ENCODE assay signal across 16 cellular contexts in genomic region chr17:67335245-67335835, GRCh38. TPM values are rescaled to one million over a fixed set of nuclear protein-coding genes. Genes with fewer than 3 reads are reported as not detected.
DNase-seq lines count a peak whose midpoint lies in the region; ATAC-seq, FAIRE-seq and TF ChIP-seq lines count a peak whose summit lies in the region.
"Had no signal": no experiment of that assay in that cellular context is flagged by ENCODE, and none has a peak within 500 bp of the region (broad histone marks: within the 10 kb centered on the region; RNA-seq: fewer than 3 reads in every experiment).

No MANE protein-coding gene starts in this region.

- peak overlapping the region; percentile 74 for H3K4me2 ChIP-seq in HepG2 (ENCODE audit: low read depth, low read length)
- H3K4me2 ChIP-seq in PC-9 = no peak overlapping the region

- H3K27me3 ChIP-seq in HepG2 (ENCODE audit: control insufficient read depth in 1 of 2, insufficient read depth in 2 of 2, low read length in 2 of 2) (no peaks in the 10 kb centered on the region), right lobe of liver (no peaks in the 10 kb centered on the region), PC-9 (ENCODE audit: insufficient read depth, low read depth) (no peaks in the 10 kb centered on the region), gastroesophageal sphincter (no peaks in the 10 kb centered on the region)

- no peaks in the 10 kb centered on the region for H3K9me2 ChIP-seq in PC-9 (ENCODE audit: insufficient read depth)

- DNase-seq in HepG2 (ENCODE audit: low spot score) (no peak), right lobe of liver (no peak), PC-9 (no peak), fibroblast of the aortic adventitia (ENCODE audit: low read depth) (peak; percentile 60), GM13976 (ENCODE audit: low spot score) (no peak), frontal cortex (ENCODE audit: low spot score in 2 of 2) (no peak), amygdala (lab: John Stamatoyannopoulos, UW) (no peak)
- DNase-seq: ACHN; C1 segment of cervical spinal cord; CD4-positive, alpha-beta T cell; DND-41; GDM1; HCEC 1CT had no signal

- intact Hi-C loops in HepG2 (cut with micrococcal nuclease; ENCODE audit: unreplicated experiment) (loop anchor here (10.0 kb wide), 1 partner anchor 61 kb away; no protein-coding TSS in a partner anchor), right lobe of liver (cut with DNase I) (no loop called here), PC-9 (cut with micrococcal nuclease; ENCODE audit: unreplicated experiment) (loop anchor here (5.0 kb wide), 1 partner anchor 53 kb away; no protein-coding TSS in a partner anchor)

- H3K9me3 ChIP-seq in HepG2 (ENCODE audit: low read length) (no peaks in the 10 kb centered on the region), right lobe of liver (no peaks in the 10 kb centered on the region), PC-9 (ENCODE audit: insufficient read depth, low read depth) (no peaks in the 10 kb centered on the region; the same call in 1 of the 2 replicates), gastroesophageal sphincter (no peaks in the 10 kb centered on the region)

- ATAC-seq in HepG2 (no peak), right lobe of liver (no peak), gastroesophageal sphincter (no peak)

- CTCF ChIA-PET in HepG2 (lab: Yijun Ruan, JAX; ENCODE audit: low intra/inter-chr PET ratio, low total read pairs) = no interaction called here
- CTCF ChIA-PET in PC-9 (lab: Charles Lee) = no interaction called here

- WGBS in HepG2 (ENCODE audit: low lambda C conversion rate) = 88% methylated on average over 5 of the region's 5 CpGs
- 76% methylated on average over 2 of the region's 5 CpGs for WGBS in right lobe of liver (ENCODE audit: insufficient coverage, low coverage, low lambda C conversion rate, missing lambda C conversion rate)
- 45% methylated on average over 3 of the region's 5 CpGs; no CpG with 5 or more reads in 1 of the 2 donors for WGBS in gastroesophageal sphincter (ENCODE audit: low coverage in 1 of 2), 2 donors

- no peaks in the 10 kb centered on the region for H4K20me1 ChIP-seq in HepG2 (ENCODE audit: insufficient read depth, low read length)
- peaks cover 8% of the 10 kb centered on the region for H4K20me1 ChIP-seq in PC-9 (ENCODE audit: insufficient read depth)

- no peak overlapping the region for H3K9ac ChIP-seq in HepG2 (ENCODE audit: insufficient read depth, low read depth, low read length)

- H3K4me1 ChIP-seq in HepG2 (ENCODE audit: insufficient read depth, low read length) (peaks cover 59% of the 10 kb centered on the region), right lobe of liver (peaks cover 0 to 33% (median 2%) of the 10 kb centered on the region in 4 donors), PC-9 (replicated peaks; ENCODE audit: insufficient read depth) (no peaks in the 10 kb centered on the region; the same call in 1 of the 2 replicates), gastroesophageal sphincter (no peaks in the 10 kb centered on the region)

- no peaks in the 10 kb centered on the region; a peak in 1 of 5 replicates for H3K36me3 ChIP-seq in HepG2 (replicated peaks in 1 of 2; ENCODE audit: control insufficient read depth in 1 of 2, insufficient read depth in 2 of 2, low read length in 2 of 2)
- peaks cover 0 to 3% (median 0%) of the 10 kb centered on the region in 4 donors for H3K36me3 ChIP-seq in right lobe of liver
- H3K36me3 ChIP-seq in PC-9 (ENCODE audit: low read depth) = peaks cover 11% of the 10 kb centered on the region; the same call in 1 of the 2 replicates
- peaks cover 0 to 6% of the 10 kb centered on the region in 2 donors for H3K36me3 ChIP-seq in gastroesophageal sphincter

- no peak overlapping the region for H2AFZ ChIP-seq in HepG2 (ENCODE audit: low read length)
- no peak overlapping the region for H2AFZ ChIP-seq in PC-9

- no peak for FAIRE-seq in HepG2 (lab: Jason Lieb, UNC)
- FAIRE-seq in frontal cortex (lab: Jason Lieb, UNC) = no peak
- FAIRE-seq: GM12892, GM19239 had no signal

- H3F3A ChIP-seq in PC-9 (ENCODE audit: insufficient read depth, low read depth) = peaks cover 36% of the 10 kb centered on the region

- in situ Hi-C loops in HepG2 (cut with HindIII; ENCODE audit: extremely low pct_ligation_motif_present, low pct_unique_long_range_greater_than_20kb) = no loop called here
- in situ Hi-C loops in GM13976 (cut with MboI; ENCODE audit: low sequenced_read_pairs, unreplicated experiment) = no loop called here

- H3K79me2 ChIP-seq in HepG2 (ENCODE audit: insufficient read depth, low read length) = no peaks in the 10 kb centered on the region
- no peaks in the 10 kb centered on the region for H3K79me2 ChIP-seq in PC-9 (ENCODE audit: low read depth)

- no peak for TF ChIP-seq EP300 in HepG2 (IDR thresholded peaks at IDR 0.05; ENCODE audit: low read depth in 2 of 2, low read length in 2 of 2)
- no peak for TF ChIP-seq EP300 in HepG2 (CRISPR knock-in tag; IDR thresholded peaks at IDR 0.05; ENCODE audit: borderline replicate concordance)
- no peak for TF ChIP-seq EP300 in gastroesophageal sphincter (IDR thresholded peaks at IDR 0.05)

- TF ChIP-seq CTCF in HepG2 (CRISPR knock-in tag; IDR thresholded peaks at IDR 0.05) = no peak
- no peak for TF ChIP-seq CTCF in right lobe of liver (IDR thresholded peaks at IDR 0.05)
- TF ChIP-seq CTCF in PC-9 (conservative IDR thresholded peaks at IDR 0.05) = no peak
- no peak for TF ChIP-seq CTCF in fibroblast of the aortic adventitia (IDR thresholded peaks at IDR 0.05; ENCODE audit: insufficient read depth, low read length)
- no peak for TF ChIP-seq CTCF in GM13976 (IDR thresholded peaks at IDR 0.05; ENCODE audit: borderline replicate concordance, control extremely low read depth, extremely low read depth, insufficient read depth, missing control alignments)
- no peak for TF ChIP-seq CTCF in gastroesophageal sphincter (IDR thresholded peaks at IDR 0.05)

- BruUV-seq in HepG2 (replicated peaks; lab: Mats Ljungman, UMichigan) = no TSS peak
- TSS peak; percentile 7 for BruUV-seq in PC-9 (replicated peaks; lab: Mats Ljungman, UMichigan)

- H3K4me3 ChIP-seq in HepG2 (replicated peaks in 1 of 3; ENCODE audit: insufficient read depth in 1 of 3, low read depth in 2 of 3, low read length in 3 of 3) (no peak overlapping the region), right lobe of liver (no peak overlapping the region), PC-9 (no peak overlapping the region), fibroblast of the aortic adventitia (ENCODE audit: low read depth, low read length) (no peak overlapping the region), gastroesophageal sphincter (no peak overlapping the region)

- POLR2A ChIA-PET in HepG2 (lab: Yijun Ruan, JAX) (interaction anchor here (0.7 to 1.3 kb wide), 2 partner anchors 258 to 383 kb away, joined by 4 to 5 read pairs; no protein-coding TSS in a partner anchor), PC-9 (lab: Charles Lee; ENCODE audit: unreplicated experiment) (no interaction called here)

- no peak for TF ChIP-seq RAD21 in HepG2 (CRISPR knock-in tag; IDR thresholded peaks at IDR 0.05)

- TF ChIP-seq POLR2A in HepG2 (IDR thresholded peaks at IDR 0.05; ENCODE audit: insufficient read depth in 1 of 2, low read depth in 2 of 2, low read length in 2 of 2) = no peak
- no peak for TF ChIP-seq POLR2A in right lobe of liver (IDR thresholded peaks at IDR 0.05)
- TF ChIP-seq POLR2A in gastroesophageal sphincter (IDR thresholded peaks at IDR 0.05) = no peak

- H3K27ac ChIP-seq in HepG2 (ENCODE audit: extremely low read length, insufficient read depth, low read length) = no peak overlapping the region
- peak overlapping the region in 1 of 3 donors; percentile 62 for H3K27ac ChIP-seq in right lobe of liver
- no peak overlapping the region for H3K27ac ChIP-seq in PC-9
- H3K27ac ChIP-seq in gastroesophageal sphincter = no peak overlapping the region

RNA-seq across cellular contexts. Expression of gene PSMD12, which starts 31.0 kb away (rescaled TPM):
- total RNA-seq in HepG2 (2016; rRNA removed; fragmentation: Illumina TruSeq; extraction: Trizol) = 71.7 and 115 TPM in 2 replicates
- total RNA-seq in HepG2 (2016; cell fraction: cytosol; rRNA removed; fragmentation: Illumina TruSeq; extraction: Trizol; ENCODE audit: low read depth) = 7.4 and 12.1 TPM in 2 replicates
- 75.7 and 110 TPM in 2 replicates for total RNA-seq in HepG2 (2016; cell fraction: insoluble cytoplasmic fraction; rRNA removed; fragmentation: Illumina TruSeq; extraction: Trizol)
- total RNA-seq in HepG2 (2016; cell fraction: membrane; rRNA removed; fragmentation: Illumina TruSeq; extraction: Trizol) = 18.1 and 21.0 TPM in 2 replicates
- 55.8 and 57.0 TPM in 2 replicates for total RNA-seq in HepG2 (2016; cell fraction: nucleus; rRNA removed; fragmentation: Illumina TruSeq; extraction: Trizol)
- 25.3 and 27.4 TPM in 2 replicates for polyA plus RNA-seq in HepG2 (2011; rRNA removed)
- polyA plus RNA-seq in HepG2 (2011; cell fraction: cytosol; rRNA removed) = 15.9 and 21.9 TPM in 2 replicates
- polyA plus RNA-seq in HepG2 (2011; cell fraction: nucleus; rRNA removed) = 13.2 and 13.6 TPM in 2 replicates
- 54.8 and 61.8 TPM in 2 replicates for polyA plus RNA-seq in HepG2 (2012)
- polyA plus RNA-seq in HepG2 (2016; cell fraction: cytosol; fragmentation: Illumina TruSeq; extraction: Trizol; ENCODE audit: low read depth) = 10.3 and 10.9 TPM in 2 replicates
- polyA plus RNA-seq in HepG2 (2016; cell fraction: insoluble cytoplasmic fraction; fragmentation: Illumina TruSeq; extraction: Trizol; ENCODE audit: low read depth) = 145 and 154 TPM in 2 replicates
- polyA plus RNA-seq in HepG2 (2016; cell fraction: membrane; fragmentation: Illumina TruSeq; extraction: Trizol; ENCODE audit: low read depth) = 14.8 and 15.6 TPM in 2 replicates
- 77.3 and 80.9 TPM in 2 replicates for polyA plus RNA-seq in HepG2 (2016; cell fraction: nucleus; fragmentation: Illumina TruSeq; extraction: Trizol; ENCODE audit: insufficient read depth, low read depth)
- polyA minus RNA-seq in HepG2 (2011; rRNA and poly(A)+ RNA removed; ENCODE audit: low replicate concordance) = 7.5 and 11.6 TPM in 2 replicates
- polyA minus RNA-seq in HepG2 (2011; cell fraction: cytosol; rRNA and poly(A)+ RNA removed) = 26.6 and 26.8 TPM in 2 replicates
- polyA minus RNA-seq in HepG2 (2011; cell fraction: nucleus; rRNA and poly(A)+ RNA removed) = 50.7 and 56.8 TPM in 2 replicates
- 10 to 100 TPM; 27.3 to 40.1 (median 31.1) TPM for total RNA-seq in right lobe of liver
- total RNA-seq in PC-9 (2021) = 46.8 and 80.5 TPM in 2 replicates
- 19.1 and 35.2 TPM in 2 replicates for total RNA-seq in fibroblast of the aortic adventitia (ENCODE audit: low replicate concordance)
- 57.5 TPM for total RNA-seq in frontal cortex
- total RNA-seq in gastroesophageal sphincter = 10 to 100 TPM; 28.3 to 47.3 (median 37.3) TPM

RNA-seq across cellular contexts. Expression of gene PITPNC1, which starts 41.7 kb away (rescaled TPM):
- total RNA-seq in HepG2 (2016; rRNA removed; fragmentation: Illumina TruSeq; extraction: Trizol) (3.7 and 4.1 TPM in 2 replicates), right lobe of liver (10 to 100 TPM in 2 of 6 experiments, 1 to 10 TPM in 4; 4.7 to 13.0 (median 7.4) TPM), PC-9 (2021) (6.0 and 7.1 TPM in 2 replicates), fibroblast of the aortic adventitia (ENCODE audit: low replicate concordance) (2.5 and 25.7 TPM in 2 replicates), frontal cortex (70.9 TPM), gastroesophageal sphincter (10 to 100 TPM in 3 of 4 donors, 1 to 10 TPM in 1; 7.6 to 30.1 (median 15.1) TPM)
- total RNA-seq in HepG2 (2016; cell fraction: cytosol; rRNA removed; fragmentation: Illumina TruSeq; extraction: Trizol; ENCODE audit: low read depth) = 2.6 and 3.8 TPM in 2 replicates
- total RNA-seq in HepG2 (2016; cell fraction: insoluble cytoplasmic fraction; rRNA removed; fragmentation: Illumina TruSeq; extraction: Trizol) = 3.1 and 4.2 TPM in 2 replicates
- total RNA-seq in HepG2 (2016; cell fraction: membrane; rRNA removed; fragmentation: Illumina TruSeq; extraction: Trizol) = 5.9 and 7.2 TPM in 2 replicates
- 3.4 and 3.9 TPM in 2 replicates for total RNA-seq in HepG2 (2016; cell fraction: nucleus; rRNA removed; fragmentation: Illumina TruSeq; extraction: Trizol)
- 3.8 and 5.7 TPM in 2 replicates for polyA plus RNA-seq in HepG2 (2011; rRNA removed)
- polyA plus RNA-seq in HepG2 (2011; cell fraction: cytosol; rRNA removed) = 3.4 and 4.7 TPM in 2 replicates
- 1.5 and 1.9 TPM in 2 replicates for polyA plus RNA-seq in HepG2 (2011; cell fraction: nucleus; rRNA removed)
- 4.6 and 6.5 TPM in 2 replicates for polyA plus RNA-seq in HepG2 (2012)
- polyA plus RNA-seq in HepG2 (2016; cell fraction: cytosol; fragmentation: Illumina TruSeq; extraction: Trizol; ENCODE audit: low read depth) = 5.8 and 6.2 TPM in 2 replicates
- polyA plus RNA-seq in HepG2 (2016; cell fraction: insoluble cytoplasmic fraction; fragmentation: Illumina TruSeq; extraction: Trizol; ENCODE audit: low read depth) = 4.8 and 6.5 TPM in 2 replicates
- polyA plus RNA-seq in HepG2 (2016; cell fraction: membrane; fragmentation: Illumina TruSeq; extraction: Trizol; ENCODE audit: low read depth) = 8.3 and 9.8 TPM in 2 replicates
- polyA plus RNA-seq in HepG2 (2016; cell fraction: nucleus; fragmentation: Illumina TruSeq; extraction: Trizol; ENCODE audit: insufficient read depth, low read depth) = 4.8 and 6.1 TPM in 2 replicates
- 2.4 and 9.2 TPM in 2 replicates for polyA minus RNA-seq in HepG2 (2011; rRNA and poly(A)+ RNA removed; ENCODE audit: low replicate concordance)
- 3.4 and 3.7 TPM in 2 replicates for polyA minus RNA-seq in HepG2 (2011; cell fraction: cytosol; rRNA and poly(A)+ RNA removed)
- polyA minus RNA-seq in HepG2 (2011; cell fraction: nucleus; rRNA and poly(A)+ RNA removed) = 5.8 and 7.1 TPM in 2 replicates

Comparison
In these comparisons a context has a peak if more than half of its experiments do, and no peak if none do; other contexts are left out.
1. intact Hi-C loops: an anchor here in HepG2 (10.0 kb wide) and PC-9 (5.0 kb wide); none called in right lobe of liver.